In genomic region chr10:18254692-18255091, GRCh38 we compare ENCODE assay signal across 25 cellular contexts.
"Had no signal": no experiment of that assay in that cellular context is flagged by ENCODE, and none has a peak within 500 bp of the region (broad histone marks: within the 10 kb centered on the region; RNA-seq: fewer than 3 reads in every experiment).

No MANE protein-coding gene starts in this region.

- H3K4me2 ChIP-seq: neural progenitor cell had no signal

- H3K4me3 ChIP-seq: esophagus squamous epithelium, heart right ventricle, left ventricle myocardium inferior, lower lobe of right lung, mucosa of descending colon, neural progenitor cell, right atrium auricular region, skin epidermis, spleen, thoracic aorta, tibial nerve, upper lobe of left lung had no signal

- H3K4me1 ChIP-seq: esophagus squamous epithelium, lower lobe of right lung, neural progenitor cell, parathyroid adenoma, right atrium auricular region, spleen, tibial nerve, upper lobe of left lung had no signal

- H3K79me2 ChIP-seq: parathyroid adenoma had no signal

- H3K36me3 ChIP-seq: esophagus squamous epithelium, heart right ventricle, left ventricle myocardium inferior, lower lobe of right lung, neural progenitor cell, right atrium auricular region, spleen, thoracic aorta, tibial nerve, upper lobe of left lung had no signal

- ATAC-seq: effector memory CD8-positive, alpha-beta T cell; heart right ventricle; left cardiac atrium; lower lobe of right lung; mucosa of descending colon; stimulated activated memory B cell treated with anti-CD40 and anti-IgM and Interleukin-4, amounts not matched to agents 10 μg/mL and 1 μg/mL and 100 μg/mL, for 72 hours; stimulated activated naive CD8-positive, alpha-beta T cell treated with anti-CD3 and anti-CD28 coated beads, Interleukin-15, Interleukin-2, amounts not matched to agents 100 U/mL and 50 U/mL, for 24 hours had no signal

- H3K27me3 ChIP-seq: esophagus squamous epithelium, neural progenitor cell, right atrium auricular region, spleen, upper lobe of left lung had no signal

- H3K27ac ChIP-seq: esophagus squamous epithelium, heart right ventricle, left ventricle myocardium inferior, lower lobe of right lung, neural progenitor cell, parathyroid adenoma, right atrium auricular region, skin epidermis, spleen, thoracic aorta, tibial nerve, upper lobe of left lung had no signal

- H3K9ac ChIP-seq: neural progenitor cell, parathyroid adenoma had no signal

- DNase-seq: cortex of kidney; effector memory CD8-positive, alpha-beta T cell; erythroblast; esophagus squamous epithelium; foreskin melanocyte; glutamatergic neuron; heart right ventricle; hippocampal formation; left cardiac atrium; left ventricle myocardium inferior; lower lobe of right lung; mucosa of descending colon; naive B cell; spleen; stimulated activated CD4-positive, alpha-beta T cell treated with anti-CD3 and anti-CD28 coated beads, Interleukin-4, amount 100 ng/mL, for 4 hours; stimulated activated naive CD8-positive, alpha-beta T cell treated with anti-CD3 and anti-CD28 coated beads, Interleukin-15, Interleukin-2, amounts not matched to agents 100 U/mL and 50 U/mL, for 24 hours; substantia nigra; upper lobe of left lung had no signal

- H2AFZ ChIP-seq: neural progenitor cell, parathyroid adenoma had no signal

- H3K9me3 ChIP-seq: esophagus squamous epithelium, heart right ventricle, left ventricle myocardium inferior, lower lobe of right lung, mucosa of descending colon, right atrium auricular region, spleen, thoracic aorta, tibial nerve, upper lobe of left lung had no signal
